1 cellular context compared by ENCODE assay signal in genomic region chr17:1561420-1562177, GRCh38.
TF ChIP-seq lines count a peak whose summit lies in the region.

No MANE protein-coding gene starts in this region.

TF ChIP-seq in HepG2, 621 proteins besides CTCF, POLR2A, EP300 and RAD21 (continued from another document and continues in another):
- TF ChIP-seq PAWR (CRISPR knock-in tag; IDR thresholded peaks at IDR 0.05; ENCODE audit: borderline replicate concordance) (no peak), PATZ1 (CRISPR knock-in tag; IDR thresholded peaks at IDR 0.05) (0 out of 2 replicates have a peak, but pooled peaks have one; percentile 4), ZNF678 (CRISPR knock-in tag; IDR thresholded peaks at IDR 0.05) (no peak), TBP (CRISPR knock-in tag; IDR thresholded peaks at IDR 0.05) (no peak), POLR2AphosphoS5 (IDR thresholded peaks at IDR 0.05; ENCODE audit: low read depth, low read length) (no peak), ZBTB7B (CRISPR knock-in tag; IDR thresholded peaks at IDR 0.05) (peak; percentile 23; the same call in 1 of the 2 replicates), KLF6 (CRISPR knock-in tag; IDR thresholded peaks at IDR 0.05) (no peak), SNAI1 (CRISPR knock-in tag; IDR thresholded peaks at IDR 0.05; ENCODE audit: borderline replicate concordance) (no peak), TEAD3 (CRISPR knock-in tag; optimal IDR thresholded peaks at IDR 0.05; ENCODE audit: borderline replicate concordance) (no peak), YEATS4 (CRISPR knock-in tag; IDR thresholded peaks at IDR 0.05; ENCODE audit: borderline replicate concordance) (no peak; the same call in 1 of the 2 replicates), ZFY (CRISPR knock-in tag; IDR thresholded peaks at IDR 0.05) (peak; percentile 76), GFI1 (CRISPR knock-in tag; IDR thresholded peaks at IDR 0.05; ENCODE audit: borderline replicate concordance) (no peak), ZNF142 (CRISPR knock-in tag; IDR thresholded peaks at IDR 0.05) (peak; percentile 61; the same call in 1 of the 2 replicates), ZFP91 (CRISPR knock-in tag; IDR thresholded peaks at IDR 0.05; ENCODE audit: borderline replicate concordance) (peak; percentile 9; the same call in 1 of the 2 replicates), ZNF615 (CRISPR knock-in tag; IDR thresholded peaks at IDR 0.05; ENCODE audit: borderline replicate concordance) (no peak), TMF1 (CRISPR knock-in tag; IDR thresholded peaks at IDR 0.05; ENCODE audit: low read depth) (peak; percentile 33; the same call in 1 of the 2 replicates), KLF11 (CRISPR knock-in tag; IDR thresholded peaks at IDR 0.05) (no peak), PHF8 (CRISPR knock-in tag; IDR thresholded peaks at IDR 0.05) (peak; percentile 53), TAF1 (CRISPR knock-in tag; IDR thresholded peaks at IDR 0.05) (0 out of 2 replicates have a peak, but pooled peaks have one; percentile 18), ZNF225 (CRISPR knock-in tag; IDR thresholded peaks at IDR 0.05) (peak; percentile 10; the same call in 1 of the 2 replicates), ZC3H13 (CRISPR knock-in tag; IDR thresholded peaks at IDR 0.05) (no peak), MXD3 (CRISPR knock-in tag; IDR thresholded peaks at IDR 0.05) (peak; percentile 18; the same call in 1 of the 2 replicates), ASH2L (IDR thresholded peaks at IDR 0.05; ENCODE audit: insufficient read length, low read depth, low read length) (peak; percentile 41), ZNF761 (CRISPR knock-in tag; conservative IDR thresholded peaks at IDR 0.05) (no peak), MLX (CRISPR knock-in tag; IDR thresholded peaks at IDR 0.05) (no peak), ZNF552 (CRISPR knock-in tag; IDR thresholded peaks at IDR 0.05; ENCODE audit: borderline replicate concordance) (no peak), ZFP1 (CRISPR knock-in tag; IDR thresholded peaks at IDR 0.05) (no peak), ZNF143 (CRISPR knock-in tag; IDR thresholded peaks at IDR 0.05) (no peak), MTF1 (CRISPR knock-in tag; IDR thresholded peaks at IDR 0.05) (no peak), XRCC5 (optimal IDR thresholded peaks at IDR 0.05; ENCODE audit: low read length) (no peak), ZNF256 (CRISPR knock-in tag; conservative IDR thresholded peaks at IDR 0.05) (no peak), GMEB1 (CRISPR knock-in tag; IDR thresholded peaks at IDR 0.05; ENCODE audit: borderline replicate concordance) (peak; percentile 53; the same call in 1 of the 2 replicates), ZSCAN30 (CRISPR knock-in tag; IDR thresholded peaks at IDR 0.05) (no peak), PRPF4 (IDR thresholded peaks at IDR 0.05; ENCODE audit: low read depth, low read length, poor library complexity, severe bottlenecking) (no peak), U2AF1 (optimal IDR thresholded peaks at IDR 0.05; ENCODE audit: low read depth, low read length) (no peak), HIC2 (CRISPR knock-in tag; IDR thresholded peaks at IDR 0.05; ENCODE audit: low read depth) (no peak), STAG1 (CRISPR knock-in tag; IDR thresholded peaks at IDR 0.05) (peak; percentile 48), CREB3 (CRISPR knock-in tag; IDR thresholded peaks at IDR 0.05) (no peak), ZFX (CRISPR knock-in tag; IDR thresholded peaks at IDR 0.05; ENCODE audit: low read depth) (peak; percentile 82), ZNF605 (CRISPR knock-in tag; IDR thresholded peaks at IDR 0.05) (0 out of 2 replicates have a peak, but pooled peaks have one; percentile 30), GABPB1 (CRISPR knock-in tag; IDR thresholded peaks at IDR 0.05) (peak; percentile 49; the same call in 1 of the 2 replicates), MXD1 (CRISPR knock-in tag; IDR thresholded peaks at IDR 0.05) (0 out of 2 replicates have a peak, but pooled peaks have one; percentile 37), ELF4 (CRISPR knock-in tag; IDR thresholded peaks at IDR 0.05; ENCODE audit: borderline replicate concordance) (no peak), HNRNPLL (IDR thresholded peaks at IDR 0.05; ENCODE audit: low read depth, low read length, poor library complexity, severe bottlenecking) (peak; percentile 25), REST (IDR thresholded peaks at IDR 0.05; ENCODE audit: borderline replicate concordance in 1 of 2, low read depth in 1 of 2, low read length in 2 of 2) (no peak)
